In genomic region chr18:10660485-10660884, GRCh38 we compare ENCODE assay signal across 10 cellular contexts.
A peak's percentile ranks its signal among the peaks of the same experiment; 100 is the strongest.
DNase-seq lines count a peak whose midpoint lies in the region; ATAC-seq and TF ChIP-seq lines count a peak whose summit lies in the region.
"Had no signal": no experiment of that assay in that cellular context is flagged by ENCODE, and none has a peak within 500 bp of the region (broad histone marks: within the 10 kb centered on the region; RNA-seq: fewer than 3 reads in every experiment).

No MANE protein-coding gene starts in this region.

- intact Hi-C loops in heart left ventricle (cut with DNase I) = loop anchor here in 1 of 10 donors (5.0 kb wide), 1 partner anchor 98 kb away; no protein-coding TSS in a partner anchor

- H3K27me3 ChIP-seq in adipocyte (replicated peaks; ENCODE audit: control insufficient read depth, insufficient read depth, low read length) (peaks cover 10% of the 10 kb centered on the region), heart left ventricle (peaks cover 0 to 4% (median 0%) of the 10 kb centered on the region in 9 donors)
- H3K27me3 ChIP-seq: SJSA1 had no signal

- TF ChIP-seq POLR2A in heart left ventricle (IDR thresholded peaks at IDR 0.05) = no peak

- H3K4me3 ChIP-seq in adipocyte (ENCODE audit: low read length) (peak overlapping the region; percentile 56), heart left ventricle (no peak overlapping the region), skeletal muscle cell (ENCODE audit: low read depth, low read length) (no peak overlapping the region)
- H3K4me3 ChIP-seq: SJSA1 had no signal

- peak; percentile 64 for DNase-seq in adipocyte (ENCODE audit: low read depth)
- peak in 1 of 5 donors; percentile 39 for DNase-seq in heart left ventricle
- DNase-seq in skeletal muscle cell (ENCODE audit: low read depth) = peak; percentile 28
- no peak for DNase-seq in activated effector memory CD4-positive, alpha-beta T cell treated with Interleukin-2 at 50 U/mL for 16 hours
- DNase-seq in stimulated activated CD4-positive, alpha-beta T cell treated with anti-CD3 and anti-CD28 coated beads, Interleukin-4, amount 100 ng/mL, for 24 hours = no peak
- DNase-seq: amygdala, naive B cell had no signal

- H3K4me1 ChIP-seq in adipocyte (ENCODE audit: control insufficient read depth, insufficient read depth, low read length) = peaks cover 26% of the 10 kb centered on the region
- H3K4me1 ChIP-seq in heart left ventricle = no peaks in the 10 kb centered on the region
- H3K4me1 ChIP-seq: SJSA1 had no signal

- no peak for TF ChIP-seq CTCF in heart left ventricle (IDR thresholded peaks at IDR 0.05)

- 59 to 70% (median 66%) methylated on average over 9 of the region's 9 CpGs for WGBS in heart left ventricle, 4 donors

- H3K9me3 ChIP-seq in adipocyte (ENCODE audit: control insufficient read depth, low read length) = no peaks in the 10 kb centered on the region
- H3K9me3 ChIP-seq in heart left ventricle = no peaks in the 10 kb centered on the region
- H3K9me3 ChIP-seq: SJSA1 had no signal

- peak; percentile 79 for ATAC-seq in GM19455 (IDR thresholded peaks at IDR 0.05; ENCODE audit: unreplicated experiment)
- ATAC-seq in heart left ventricle = peak in 3 of 4 donors; percentile 66 to 81 (median 74)
- no peak for ATAC-seq in GM21526 (IDR thresholded peaks at IDR 0.05; ENCODE audit: low FRiP score, unreplicated experiment)

- H3K9ac ChIP-seq in adipocyte (ENCODE audit: low read length) = peak overlapping the region; percentile 45

- H3K36me3 ChIP-seq in adipocyte (ENCODE audit: control insufficient read depth, insufficient read depth, low read length, severe bottlenecking) (no peaks in the 10 kb centered on the region), heart left ventricle (no peaks in the 10 kb centered on the region)
- H3K36me3 ChIP-seq: SJSA1 had no signal

- H3K27ac ChIP-seq in heart left ventricle = peak overlapping the region in 1 of 12 donors; percentile 25
- H3K27ac ChIP-seq: SJSA1 had no signal

Comparison
In these comparisons a context has a peak if more than half of its experiments do, and no peak if none do; other contexts are left out.
1. DNase-seq: peak in adipocyte (single experiment) and skeletal muscle cell (single experiment); none in activated effector memory CD4-positive, alpha-beta T cell treated with Interleukin-2 at 50 U/mL for 16 hours (single experiment) and stimulated activated CD4-positive, alpha-beta T cell treated with anti-CD3 and anti-CD28 coated beads, Interleukin-4, amount 100 ng/mL, for 24 hours (single experiment).